Comparison of ENCODE assay signal across 8 cellular contexts in the genomic region with DNA sequence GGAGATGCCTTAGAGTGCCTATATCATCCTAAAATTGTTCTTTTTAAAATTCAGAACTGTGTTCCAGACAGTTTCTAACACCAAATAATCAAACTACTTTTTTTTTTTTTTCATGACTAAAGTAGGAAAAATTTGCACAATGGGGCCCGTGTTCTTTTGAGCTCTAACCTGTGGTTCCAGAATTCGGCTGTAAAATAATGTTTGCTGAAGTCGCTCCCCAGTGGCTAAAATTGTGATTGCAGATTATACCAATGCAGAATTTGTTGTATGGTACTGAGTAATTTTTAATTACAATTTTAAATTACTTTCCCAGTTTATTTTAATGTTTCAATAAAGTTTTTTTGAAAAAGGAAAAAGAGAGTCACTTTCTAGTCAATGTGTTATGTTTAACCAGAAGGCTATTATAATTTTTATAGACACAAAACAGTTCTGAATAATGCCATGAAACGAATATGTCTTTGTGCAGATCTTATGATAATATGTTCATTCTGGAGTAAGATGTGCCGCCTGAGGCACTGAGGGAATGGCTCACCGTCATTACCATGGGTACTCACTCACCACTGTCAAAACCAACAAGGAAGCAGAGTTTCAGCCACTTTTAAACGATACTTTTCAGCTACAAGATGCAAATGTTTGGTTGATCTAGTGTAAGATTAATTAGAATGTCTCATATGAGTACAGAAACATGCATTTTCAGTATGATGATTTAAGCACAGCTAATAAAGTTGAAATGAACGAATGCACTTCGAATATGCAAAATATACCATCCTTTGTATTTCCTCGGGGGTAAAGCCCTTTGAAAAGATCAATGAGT.
DNase-seq lines count a peak whose midpoint lies in the region; ATAC-seq and TF ChIP-seq lines count a peak whose summit lies in the region.

No MANE protein-coding gene starts in this region.

- H3K27ac ChIP-seq in CD8-positive, alpha-beta memory T cell (ENCODE audit: low read depth, low read length) = no peak overlapping the region

- no peaks in the 10 kb centered on the region for H3K36me3 ChIP-seq in CD8-positive, alpha-beta memory T cell (ENCODE audit: insufficient read depth, low read length)

- peaks cover 0 to 2% (median 0%) of the 10 kb centered on the region in 3 donors for H3K36me3 Mint-ChIP-seq in CD8-positive, alpha-beta memory T cell
- no peaks in the 10 kb centered on the region for H3K36me3 Mint-ChIP-seq in HFFc6 (ENCODE audit: low read depth)
- H3K36me3 Mint-ChIP-seq in activated CD8-positive, alpha-beta T cell treated with anti-CD3 and anti-CD28 coated beads, Interleukin-2, amount 10 ng/mL, durations not matched to agents 7 days and 5 days (ENCODE audit: low read depth) = peaks cover 6% of the 10 kb centered on the region

- H3K9me3 Mint-ChIP-seq in CD8-positive, alpha-beta memory T cell = no peaks in the 10 kb centered on the region
- H3K9me3 Mint-ChIP-seq in HFFc6 = no peaks in the 10 kb centered on the region
- H3K9me3 Mint-ChIP-seq in activated CD8-positive, alpha-beta T cell treated with anti-CD3 and anti-CD28 coated beads, Interleukin-2, amount 10 ng/mL, durations not matched to agents 7 days and 5 days (ENCODE audit: insufficient read depth) = no peaks in the 10 kb centered on the region

- peaks cover 35% of the 10 kb centered on the region for H3K4me1 ChIP-seq in CD8-positive, alpha-beta memory T cell (ENCODE audit: insufficient read depth, low read length)

- CTCF ChIA-PET in CD8-positive, alpha-beta memory T cell (lab: Charles Lee) = interaction anchor here (0.7 to 3.3 kb wide), 23 partner anchors 8 to 320 kb away, joined by 3 to 50 read pairs (median 4); a partner anchor contains a TSS
- CTCF ChIA-PET in activated CD8-positive, alpha-beta T cell treated with anti-CD3 and anti-CD28 coated beads, Interleukin-2, amount 10 ng/mL, durations not matched to agents 7 days and 5 days (lab: Charles Lee) = interaction anchor here (0.6 to 3.2 kb wide), 50 partner anchors 9 to 320 kb away, joined by 3 to 83 read pairs (median 4); a partner anchor contains a TSS

- no peak overlapping the region for H3K4me3 ChIP-seq in CD8-positive, alpha-beta memory T cell (ENCODE audit: low read length)

- POLR2A ChIA-PET in CD8-positive, alpha-beta memory T cell (lab: Charles Lee) = interaction anchor here (0.5 to 1.0 kb wide), 3 partner anchors 69 to 1591 kb away, joined by 3 to 7 read pairs (median 5); a partner anchor contains a TSS
- POLR2A ChIA-PET in activated CD8-positive, alpha-beta T cell treated with anti-CD3 and anti-CD28 coated beads, Interleukin-2, amount 10 ng/mL, durations not matched to agents 7 days and 5 days (lab: Charles Lee) = interaction anchor here (1.0 to 1.2 kb wide), 2 partner anchors 204 kb away, joined by 7 to 8 read pairs; a partner anchor contains a TSS

- H3K27ac Mint-ChIP-seq in CD8-positive, alpha-beta memory T cell = peak overlapping the region in 1 of 8 donors; percentile 45
- no peak overlapping the region for H3K27ac Mint-ChIP-seq in HFFc6
- H3K27ac Mint-ChIP-seq in activated CD8-positive, alpha-beta T cell treated with anti-CD3 and anti-CD28 coated beads, Interleukin-2, amount 10 ng/mL, durations not matched to agents 7 days and 5 days = no peak overlapping the region

- ATAC-seq in activated CD8-positive, alpha-beta T cell treated with anti-CD3 and anti-CD28 coated beads, Interleukin-2, amount 10 ng/mL, durations not matched to agents 7 days and 5 days = no peak
- ATAC-seq in HG03095 (IDR thresholded peaks at IDR 0.05; ENCODE audit: unreplicated experiment) = no peak

- DNase-seq in CD8-positive, alpha-beta memory T cell = peak in 1 of 5 donors; percentile 23
- DNase-seq in HFFc6 (peak; percentile 28), inferior parietal cortex (ENCODE audit: extremely low spot score) (peak; percentile 65), foreskin melanocyte (no peak)
- peak; percentile 54 for DNase-seq in activated CD8-positive, alpha-beta T cell treated with anti-CD3 and anti-CD28 coated beads, Interleukin-2, amount 10 ng/mL, durations not matched to agents 7 days and 5 days
- DNase-seq in activated effector memory CD4-positive, alpha-beta T cell treated with anti-CD3 and anti-CD28 coated beads, Interleukin-2, amount 50 U/mL, for 16 hours = no peak
- no peak for DNase-seq in activated CD8-positive, alpha-beta memory T cell treated with anti-CD3 and anti-CD28 coated beads for 24 hours

- TF ChIP-seq CTCF in HFFc6 (IDR thresholded peaks at IDR 0.05) = peak; percentile 78

- peaks cover 0 to 1% of the 10 kb centered on the region in 2 donors for H3K27me3 Mint-ChIP-seq in CD8-positive, alpha-beta memory T cell
- H3K27me3 Mint-ChIP-seq in HFFc6 (ENCODE audit: insufficient read depth) = peaks cover 10% of the 10 kb centered on the region
- H3K27me3 Mint-ChIP-seq in activated CD8-positive, alpha-beta T cell treated with anti-CD3 and anti-CD28 coated beads, Interleukin-2, amount 10 ng/mL, durations not matched to agents 7 days and 5 days (ENCODE audit: low read depth) = peaks cover 6% of the 10 kb centered on the region

- no peaks in the 10 kb centered on the region for H3K27me3 ChIP-seq in CD8-positive, alpha-beta memory T cell (ENCODE audit: insufficient read depth, low read length, poor library complexity, severe bottlenecking)

- peaks cover 32 to 56% (median 49%) of the 10 kb centered on the region in 3 donors for H3K4me1 Mint-ChIP-seq in CD8-positive, alpha-beta memory T cell
- peaks cover 23% of the 10 kb centered on the region for H3K4me1 Mint-ChIP-seq in HFFc6 (ENCODE audit: low read depth)
- peaks cover 47% of the 10 kb centered on the region for H3K4me1 Mint-ChIP-seq in activated CD8-positive, alpha-beta T cell treated with anti-CD3 and anti-CD28 coated beads, Interleukin-2, amount 10 ng/mL, durations not matched to agents 7 days and 5 days (ENCODE audit: low read depth)

- H3K9me3 ChIP-seq in CD8-positive, alpha-beta memory T cell (ENCODE audit: low read length) = no peaks in the 10 kb centered on the region

- peak overlapping the region in 4 of 7 donors; percentile 17 to 64 (median 50) for H3K4me3 Mint-ChIP-seq in CD8-positive, alpha-beta memory T cell
- H3K4me3 Mint-ChIP-seq in HFFc6 = no peak overlapping the region
- peak overlapping the region; percentile 3 for H3K4me3 Mint-ChIP-seq in activated CD8-positive, alpha-beta T cell treated with anti-CD3 and anti-CD28 coated beads, Interleukin-2, amount 10 ng/mL, durations not matched to agents 7 days and 5 days

Comparison
In these comparisons a context has a peak if more than half of its experiments do, and no peak if none do; other contexts are left out.
1. DNase-seq: peak in HFFc6 (single experiment), activated CD8-positive, alpha-beta T cell treated with anti-CD3 and anti-CD28 coated beads, Interleukin-2, amount 10 ng/mL, durations not matched to agents 7 days and 5 days (single experiment) and inferior parietal cortex (single experiment); none in activated effector memory CD4-positive, alpha-beta T cell treated with anti-CD3 and anti-CD28 coated beads, Interleukin-2, amount 50 U/mL, for 16 hours (single experiment), activated CD8-positive, alpha-beta memory T cell treated with anti-CD3 and anti-CD28 coated beads for 24 hours (single experiment) and foreskin melanocyte (single experiment).